ENCODE assay signal across 11 cellular contexts in genomic region chr2:218745559-218746469, GRCh38. TPM values are rescaled to one million over a fixed set of nuclear protein-coding genes. Genes with fewer than 3 reads are reported as not detected.
DNase-seq lines count a peak whose midpoint lies in the region; ATAC-seq and TF ChIP-seq lines count a peak whose summit lies in the region.
"Had no signal": no experiment of that assay in that cellular context is flagged by ENCODE, and none has a peak within 500 bp of the region (broad histone marks: within the 10 kb centered on the region; RNA-seq: fewer than 3 reads in every experiment).

No MANE protein-coding gene starts in this region.

- peak overlapping the region; percentile 6 for H3K4me3 Mint-ChIP-seq in Calu3 (ENCODE audit: low read depth, unreplicated experiment)
- H3K4me3 Mint-ChIP-seq: central memory CD8-positive, alpha-beta T cell; memory B cell had no signal

- H3K4me1 Mint-ChIP-seq in Calu3 (ENCODE audit: low read depth, unreplicated experiment): peaks cover 18% of the 10 kb centered on the region
- H3K4me1 Mint-ChIP-seq: central memory CD8-positive, alpha-beta T cell had no signal

- H3K27me3 ChIP-seq in adrenal gland (no peaks in the 10 kb centered on the region), osteoblast (ENCODE audit: insufficient read depth, low read length) (no peaks in the 10 kb centered on the region)

- CTCF ChIA-PET in Calu3 (lab: Charles Lee): interaction anchor here (0.6 to 2.0 kb wide), 6 partner anchors 14 to 814 kb away, joined by 3 to 7 read pairs (median 4); partner anchors contain the start of gene TTLL4

- ATAC-seq in HG03439 (IDR thresholded peaks at IDR 0.05; ENCODE audit: unreplicated experiment): no peak

- no peaks in the 10 kb centered on the region for H3K9me3 Mint-ChIP-seq in Calu3 (ENCODE audit: low read depth, unreplicated experiment)
- H3K9me3 Mint-ChIP-seq: central memory CD8-positive, alpha-beta T cell; memory B cell had no signal

- no TSS peak for BruUV-seq in Calu3 (replicated peaks; lab: Mats Ljungman, UMichigan)

- no peaks in the 10 kb centered on the region for H4K20me1 ChIP-seq in osteoblast (ENCODE audit: insufficient read depth, low read length)

- H3K27ac Mint-ChIP-seq in Calu3 (ENCODE audit: unreplicated experiment): peak overlapping the region; percentile 79
- H3K27ac Mint-ChIP-seq: memory B cell had no signal

- 64 to 86% (median 74%) methylated on average over 8 to 10 of the region's 10 CpGs for WGBS in adrenal gland, 4 donors

- H3K4me1 ChIP-seq in adrenal gland (replicated peaks in 1 of 2) (peaks cover 10 to 12% of the 10 kb centered on the region in 2 donors), osteoblast (ENCODE audit: insufficient read depth, low read length) (no peaks in the 10 kb centered on the region)

- peak in 1 of 2 donors; percentile 55 for TF ChIP-seq POLR2A in adrenal gland (IDR thresholded peaks at IDR 0.05)

- H2AFZ ChIP-seq in osteoblast (ENCODE audit: low read length): no peak overlapping the region

- H3K36me3 ChIP-seq in adrenal gland (replicated peaks in 1 of 2) (peaks cover 0 to 43% of the 10 kb centered on the region in 2 donors), osteoblast (ENCODE audit: insufficient read depth, low read length) (peaks cover 48% of the 10 kb centered on the region)

- no peak overlapping the region for H3K4me3 ChIP-seq in adrenal gland
- H3K4me3 ChIP-seq in osteoblast (ENCODE audit: insufficient read depth, low read length): no peak overlapping the region

- H3K4me2 ChIP-seq in osteoblast (ENCODE audit: insufficient read depth, low read length): no peak overlapping the region

- H3K9me3 ChIP-seq in adrenal gland (replicated peaks in 1 of 3) (no peaks in the 10 kb centered on the region), osteoblast (ENCODE audit: low read depth, low read length) (no peaks in the 10 kb centered on the region)

- H3K27ac ChIP-seq in adrenal gland (peak overlapping the region in 2 of 5 donors; percentile 17 to 46), osteoblast (ENCODE audit: low read depth, low read length) (no peak overlapping the region)

- H3K27me3 Mint-ChIP-seq in Calu3 (ENCODE audit: unreplicated experiment): no peaks in the 10 kb centered on the region
- H3K27me3 Mint-ChIP-seq: central memory CD8-positive, alpha-beta T cell; memory B cell had no signal

- DNase-seq in Calu3: peak; percentile 65
- peak; percentile 67 to 90 (median 82) for DNase-seq in adrenal gland
- peak; percentile 98 for DNase-seq in foreskin melanocyte
- peak; percentile 35 for DNase-seq in osteoblast (ENCODE audit: insufficient read length, low spot score, missing footprints)
- no peak for DNase-seq in NCI-H2029 (lab: John Stamatoyannopoulos, UW)
- DNase-seq in SKM-1 treated with dmso at 0.1 percent for 144 hours (lab: John Stamatoyannopoulos, UW; ENCODE audit: unreplicated experiment): no peak
- DNase-seq in A172 (ENCODE audit: low spot score): no peak
- DNase-seq: NCI-H2227 treated with DMSO at 0.1 percent for 48 hours had no signal

- peaks cover 42% of the 10 kb centered on the region for H3K36me3 Mint-ChIP-seq in Calu3 (ENCODE audit: insufficient read depth, unreplicated experiment)

- no peaks in the 10 kb centered on the region for H3K79me2 ChIP-seq in osteoblast (ENCODE audit: insufficient read depth, low read length)

- TF ChIP-seq CTCF in Calu3 (IDR thresholded peaks at IDR 0.05; ENCODE audit: unreplicated experiment) (no peak), adrenal gland (IDR thresholded peaks at IDR 0.05) (no peak), osteoblast (IDR thresholded peaks at IDR 0.05; ENCODE audit: extremely low read depth, low read depth, low read length) (no peak)

- intact Hi-C loops in Calu3 (cut with micrococcal nuclease; ENCODE audit: unreplicated experiment): loop anchor here (2.0 kb wide), 1 partner anchor 29 kb away; no protein-coding TSS in a partner anchor
- intact Hi-C loops in adrenal gland (cut with DNase I): no loop called here

RNA-seq across cellular contexts. Expression of gene TTLL4, which starts 35.2 kb away (rescaled TPM):
- total RNA-seq in Calu3 (2022) (67.3 and 75.5 TPM in 2 replicates), adrenal gland (10 to 100 TPM; 10.6 to 51.4 (median 23.5) TPM), osteoblast (13.0 and 15.6 TPM in 2 replicates)
- 10 to 100 TPM; 22.5 to 65.4 (median 36.8) TPM for polyA plus RNA-seq in adrenal gland
- total RNA-seq in A172 (2014; rRNA removed; shearing (Covaris generic)): 11.0 and 12.4 TPM in 2 replicates

RNA-seq across cellular contexts. Expression of gene CYP27A1, which starts 36.1 kb away (rescaled TPM):
- total RNA-seq in Calu3 (2022) (11.8 and 12.2 TPM in 2 replicates), adrenal gland (100 to 1,000 TPM in 4 of 8 donors, 10 to 100 TPM in 4; 47.3 to 124 (median 99.5) TPM), osteoblast (21.2 and 25.0 TPM in 2 replicates)
- polyA plus RNA-seq in adrenal gland: 10 to 100 TPM; 29.1 to 75.5 (median 45.8) TPM
- total RNA-seq in A172 (2014; rRNA removed; shearing (Covaris generic)): 0.07 TPM in 1 of 2 replicates, not detected in the other

Comparison
In these comparisons a context has a peak if more than half of its experiments do, and no peak if none do; other contexts are left out.
1. DNase-seq: peak in Calu3 (single experiment), adrenal gland (7 of 7), foreskin melanocyte (single experiment) and osteoblast (single experiment); none in NCI-H2029 (single experiment), SKM-1 treated with dmso at 0.1 percent for 144 hours (single experiment) and A172 (single experiment).
2. RNA of gene CYP27A1, which starts 36.1 kb away (total RNA-seq): 47.3 to 124 TPM in adrenal gland, 21.2 to 25.0 TPM in osteoblast and 11.8 to 12.2 TPM in Calu3; 0.07 TPM in A172; every median in the first group is over 10 times any median in the second.